8 cellular contexts compared by ENCODE assay signal in the genomic region with DNA sequence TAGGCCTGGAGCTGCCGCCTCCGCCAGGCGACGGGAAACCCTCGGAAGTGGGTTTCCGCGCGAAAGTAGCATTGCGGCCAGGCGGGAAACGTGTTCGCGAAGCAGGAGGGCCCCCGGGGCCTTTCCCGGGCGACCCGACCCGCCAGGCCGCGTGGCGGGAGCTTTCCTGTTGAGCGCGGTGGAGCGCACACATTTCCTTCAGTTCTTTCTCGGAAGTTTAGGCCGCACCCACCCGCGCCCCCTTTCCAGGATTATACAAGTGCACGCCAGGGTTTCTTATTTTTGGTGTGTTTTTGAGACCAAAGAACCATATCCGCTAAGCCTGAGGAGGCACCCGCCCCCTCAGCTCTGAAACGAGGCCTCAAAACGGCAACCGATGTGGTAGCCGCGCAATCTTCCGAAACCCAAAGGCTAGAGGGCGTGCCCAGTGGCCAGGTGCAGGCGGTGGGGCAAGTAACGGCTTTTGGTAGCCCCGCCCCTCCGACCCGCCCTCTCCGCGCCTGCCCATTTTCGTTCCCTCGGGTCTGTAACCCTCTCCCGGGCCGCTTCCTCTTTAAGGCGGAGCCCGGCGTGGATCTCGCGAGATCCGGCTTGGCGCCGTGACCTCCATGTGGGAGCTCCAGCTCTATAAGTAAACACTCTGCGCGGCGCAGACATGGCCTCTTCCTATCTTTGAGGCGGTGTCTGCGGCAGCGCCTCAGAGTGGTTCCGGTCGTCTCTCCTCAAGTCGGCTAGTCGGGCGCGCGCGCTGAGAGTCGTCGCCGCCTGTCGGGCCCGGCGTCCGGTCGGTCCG. TPM values are rescaled to one million over a fixed set of nuclear protein-coding genes. Genes with fewer than 3 reads are reported as not detected.
A peak's percentile ranks its signal among the peaks of the same experiment; 100 is the strongest.
DNase-seq lines count a peak whose midpoint lies in the region; ATAC-seq and TF ChIP-seq lines count a peak whose summit lies in the region.

A gene with protein sequence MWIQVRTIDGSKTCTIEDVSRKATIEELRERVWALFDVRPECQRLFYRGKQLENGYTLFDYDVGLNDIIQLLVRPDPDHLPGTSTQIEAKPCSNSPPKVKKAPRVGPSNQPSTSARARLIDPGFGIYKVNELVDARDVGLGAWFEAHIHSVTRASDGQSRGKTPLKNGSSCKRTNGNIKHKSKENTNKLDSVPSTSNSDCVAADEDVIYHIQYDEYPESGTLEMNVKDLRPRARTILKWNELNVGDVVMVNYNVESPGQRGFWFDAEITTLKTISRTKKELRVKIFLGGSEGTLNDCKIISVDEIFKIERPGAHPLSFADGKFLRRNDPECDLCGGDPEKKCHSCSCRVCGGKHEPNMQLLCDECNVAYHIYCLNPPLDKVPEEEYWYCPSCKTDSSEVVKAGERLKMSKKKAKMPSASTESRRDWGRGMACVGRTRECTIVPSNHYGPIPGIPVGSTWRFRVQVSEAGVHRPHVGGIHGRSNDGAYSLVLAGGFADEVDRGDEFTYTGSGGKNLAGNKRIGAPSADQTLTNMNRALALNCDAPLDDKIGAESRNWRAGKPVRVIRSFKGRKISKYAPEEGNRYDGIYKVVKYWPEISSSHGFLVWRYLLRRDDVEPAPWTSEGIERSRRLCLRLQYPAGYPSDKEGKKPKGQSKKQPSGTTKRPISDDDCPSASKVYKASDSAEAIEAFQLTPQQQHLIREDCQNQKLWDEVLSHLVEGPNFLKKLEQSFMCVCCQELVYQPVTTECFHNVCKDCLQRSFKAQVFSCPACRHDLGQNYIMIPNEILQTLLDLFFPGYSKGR (plus strand): TSS at position 628 of the 793 bp plus-strand sequence. CDS start 292 bp downstream, outside the sequence.

- H3K4me3 ChIP-seq in liver (ENCODE audit: low read depth in 1 of 3, low read length in 3 of 3), result peak within 1 kb of the TSS; percentile 69 to 99 (median 96)

- TF ChIP-seq RAD21 in liver (IDR thresholded peaks at IDR 0.05), result peak in 1 of 2 donors; percentile 27

- H3K9me3 ChIP-seq in liver (ENCODE audit: control insufficient read depth in 4 of 4, low read length in 3 of 4), result no peaks in the 10 kb centered on the region

- DNase-seq in C1 segment of cervical spinal cord (lab: John Stamatoyannopoulos, UW) (peak; percentile 59 to 97 (median 92)), NCI-H748 treated with DMSO at 0.1 percent for 48 hours (lab: John Stamatoyannopoulos, UW) (peak; percentile 87), dermis blood vessel endothelial cell (peak; percentile 98)
- peak; percentile 100 for DNase-seq in activated CD4-positive, alpha-beta T cell treated with anti-CD3 and anti-CD28 coated beads, Interleukin-2, amount 50 U/mL, for 4 hours
- peak; percentile 100 for DNase-seq in stimulated activated CD4-positive, alpha-beta T cell treated with anti-CD3 and anti-CD28 coated beads, Interleukin-4, amount 100 ng/mL, for 24 hours

- peaks cover 5 to 33% (median 16%) of the 10 kb centered on the region in 4 donors for H3K4me1 ChIP-seq in liver (ENCODE audit: control insufficient read depth in 4 of 4, insufficient read depth in 4 of 4, low read length in 3 of 4)

- peak within 1 kb of the TSS; percentile 50 to 81 for H3K9ac ChIP-seq in liver (ENCODE audit: low read depth in 1 of 2, low read length in 2 of 2)

- no peaks in the 10 kb centered on the region for H3K27me3 ChIP-seq in liver (ENCODE audit: control insufficient read depth in 4 of 4, insufficient read depth in 4 of 4, low read length in 3 of 4)

- TF ChIP-seq CTCF in liver (IDR thresholded peaks at IDR 0.05; ENCODE audit: low read depth, low read length, missing input control), result no peak

- peak; percentile 80 for ATAC-seq in GM19372 (IDR thresholded peaks at IDR 0.05; ENCODE audit: low read depth, unreplicated experiment)
- peak; percentile 67 for ATAC-seq in HG03558 (IDR thresholded peaks at IDR 0.05; ENCODE audit: extremely low read depth, unreplicated experiment)

- 6% methylated on average over 80 of the region's 80 CpGs for WGBS in liver

- H3K36me3 ChIP-seq in liver (ENCODE audit: control insufficient read depth in 4 of 4, insufficient read depth in 3 of 4, low read depth in 1 of 4, low read length in 3 of 4), result no peaks in the 10 kb centered on the region

- H3K27ac ChIP-seq in liver (ENCODE audit: low read depth in 1 of 2, low read length in 2 of 2), result peak within 1 kb of the TSS; percentile 73 to 78

TF ChIP-seq in liver, 16 proteins besides CTCF, POLR2A, EP300 and RAD21:
- peak; percentile 94 for TF ChIP-seq YY1 (IDR thresholded peaks at IDR 0.05)
- no peak for TF ChIP-seq HNF4G (IDR thresholded peaks at IDR 0.05)
- TF ChIP-seq, protein P1, sequence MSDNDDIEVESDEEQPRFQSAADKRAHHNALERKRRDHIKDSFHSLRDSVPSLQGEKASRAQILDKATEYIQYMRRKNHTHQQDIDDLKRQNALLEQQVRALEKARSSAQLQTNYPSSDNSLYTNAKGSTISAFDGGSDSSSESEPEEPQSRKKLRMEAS (IDR thresholded peaks at IDR 0.05), result peak; percentile 87
- TF ChIP-seq RXRA (IDR thresholded peaks at IDR 0.05), result peak; percentile 53 to 55
- peak; percentile 24 to 43 for TF ChIP-seq HNF4A (conservative IDR thresholded peaks at IDR 0.05)
- TF ChIP-seq SP1 (IDR thresholded peaks at IDR 0.05), result peak; percentile 76
- TF ChIP-seq FOXA2 (IDR thresholded peaks at IDR 0.05), result peak; percentile 59
- TF ChIP-seq, protein P2, sequence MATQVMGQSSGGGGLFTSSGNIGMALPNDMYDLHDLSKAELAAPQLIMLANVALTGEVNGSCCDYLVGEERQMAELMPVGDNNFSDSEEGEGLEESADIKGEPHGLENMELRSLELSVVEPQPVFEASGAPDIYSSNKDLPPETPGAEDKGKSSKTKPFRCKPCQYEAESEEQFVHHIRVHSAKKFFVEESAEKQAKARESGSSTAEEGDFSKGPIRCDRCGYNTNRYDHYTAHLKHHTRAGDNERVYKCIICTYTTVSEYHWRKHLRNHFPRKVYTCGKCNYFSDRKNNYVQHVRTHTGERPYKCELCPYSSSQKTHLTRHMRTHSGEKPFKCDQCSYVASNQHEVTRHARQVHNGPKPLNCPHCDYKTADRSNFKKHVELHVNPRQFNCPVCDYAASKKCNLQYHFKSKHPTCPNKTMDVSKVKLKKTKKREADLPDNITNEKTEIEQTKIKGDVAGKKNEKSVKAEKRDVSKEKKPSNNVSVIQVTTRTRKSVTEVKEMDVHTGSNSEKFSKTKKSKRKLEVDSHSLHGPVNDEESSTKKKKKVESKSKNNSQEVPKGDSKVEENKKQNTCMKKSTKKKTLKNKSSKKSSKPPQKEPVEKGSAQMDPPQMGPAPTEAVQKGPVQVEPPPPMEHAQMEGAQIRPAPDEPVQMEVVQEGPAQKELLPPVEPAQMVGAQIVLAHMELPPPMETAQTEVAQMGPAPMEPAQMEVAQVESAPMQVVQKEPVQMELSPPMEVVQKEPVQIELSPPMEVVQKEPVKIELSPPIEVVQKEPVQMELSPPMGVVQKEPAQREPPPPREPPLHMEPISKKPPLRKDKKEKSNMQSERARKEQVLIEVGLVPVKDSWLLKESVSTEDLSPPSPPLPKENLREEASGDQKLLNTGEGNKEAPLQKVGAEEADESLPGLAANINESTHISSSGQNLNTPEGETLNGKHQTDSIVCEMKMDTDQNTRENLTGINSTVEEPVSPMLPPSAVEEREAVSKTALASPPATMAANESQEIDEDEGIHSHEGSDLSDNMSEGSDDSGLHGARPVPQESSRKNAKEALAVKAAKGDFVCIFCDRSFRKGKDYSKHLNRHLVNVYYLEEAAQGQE (IDR thresholded peaks at IDR 0.05), result peak; percentile 56
- peak in 1 of 2 donors; percentile 35 for TF ChIP-seq EGR1 (IDR thresholded peaks at IDR 0.05; ENCODE audit: low read depth in 2 of 2)
- TF ChIP-seq FOXA1 (IDR thresholded peaks at IDR 0.05), result no peak
- peak in 1 of 2 donors; percentile 66 for TF ChIP-seq GABPA (IDR thresholded peaks at IDR 0.05 in 1 of 2, conservative IDR thresholded peaks at IDR 0.05 in 1 of 2)
- TF ChIP-seq NR2F2 (IDR thresholded peaks at IDR 0.05), result peak; percentile 46
- TF ChIP-seq, protein P3, sequence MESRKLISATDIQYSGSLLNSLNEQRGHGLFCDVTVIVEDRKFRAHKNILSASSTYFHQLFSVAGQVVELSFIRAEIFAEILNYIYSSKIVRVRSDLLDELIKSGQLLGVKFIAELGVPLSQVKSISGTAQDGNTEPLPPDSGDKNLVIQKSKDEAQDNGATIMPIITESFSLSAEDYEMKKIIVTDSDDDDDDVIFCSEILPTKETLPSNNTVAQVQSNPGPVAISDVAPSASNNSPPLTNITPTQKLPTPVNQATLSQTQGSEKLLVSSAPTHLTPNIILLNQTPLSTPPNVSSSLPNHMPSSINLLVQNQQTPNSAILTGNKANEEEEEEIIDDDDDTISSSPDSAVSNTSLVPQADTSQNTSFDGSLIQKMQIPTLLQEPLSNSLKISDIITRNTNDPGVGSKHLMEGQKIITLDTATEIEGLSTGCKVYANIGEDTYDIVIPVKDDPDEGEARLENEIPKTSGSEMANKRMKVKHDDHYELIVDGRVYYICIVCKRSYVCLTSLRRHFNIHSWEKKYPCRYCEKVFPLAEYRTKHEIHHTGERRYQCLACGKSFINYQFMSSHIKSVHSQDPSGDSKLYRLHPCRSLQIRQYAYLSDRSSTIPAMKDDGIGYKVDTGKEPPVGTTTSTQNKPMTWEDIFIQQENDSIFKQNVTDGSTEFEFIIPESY (IDR thresholded peaks at IDR 0.05), result peak; percentile 99
- TF ChIP-seq JUND (IDR thresholded peaks at IDR 0.05), result peak in 1 of 2 donors; percentile 32
- TF ChIP-seq, protein P4, sequence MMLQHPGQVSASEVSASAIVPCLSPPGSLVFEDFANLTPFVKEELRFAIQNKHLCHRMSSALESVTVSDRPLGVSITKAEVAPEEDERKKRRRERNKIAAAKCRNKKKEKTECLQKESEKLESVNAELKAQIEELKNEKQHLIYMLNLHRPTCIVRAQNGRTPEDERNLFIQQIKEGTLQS (IDR thresholded peaks at IDR 0.05), result no peak
- TF ChIP-seq TAF1 (conservative IDR thresholded peaks at IDR 0.05), result peak; percentile 60

RNA-seq across cellular contexts. Expression of the gene that starts here (rescaled TPM):
- 88.9 and 99.9 TPM in 2 replicates for total RNA-seq in dermis blood vessel endothelial cell
- 10 to 100 TPM; 26.0 to 34.1 TPM for total RNA-seq in liver
- 1 to 10 TPM; 5.7 to 7.9 TPM for polyA plus RNA-seq in liver

Comparison
In these comparisons a context has a peak if more than half of its experiments do, and no peak if none do; other contexts are left out.
1. Peak in every context shown above with its lines: DNase-seq, ATAC-seq, H3K4me3 ChIP-seq and H3K27ac ChIP-seq.